In genomic region chr11:67272327-67273259, GRCh38 we compare ENCODE assay signal across 8 cellular contexts. TPM values are rescaled to one million over a fixed set of nuclear protein-coding genes. Genes with fewer than 3 reads are reported as not detected.
DNase-seq lines count a peak whose midpoint lies in the region; ATAC-seq and TF ChIP-seq lines count a peak whose summit lies in the region.

No MANE protein-coding gene starts in this region.

- peak; percentile 29 for TF ChIP-seq POLR2A in NB4 (IDR thresholded peaks at IDR 0.05; ENCODE audit: extremely low read depth, insufficient read length)

- TF ChIP-seq CTCF in NB4 (IDR thresholded peaks at IDR 0.05; ENCODE audit: low read depth, low read length) (no peak), neutrophil (IDR thresholded peaks at IDR 0.05) (no peak)

- H3K27me3 ChIP-seq in neutrophil = no peaks in the 10 kb centered on the region

- H3K9me3 ChIP-seq in neutrophil = no peaks in the 10 kb centered on the region

- H3K4me1 ChIP-seq in neutrophil (ENCODE audit: control insufficient read depth in 1 of 2, insufficient read depth in 1 of 2, low read depth in 1 of 2, low read length in 1 of 2) = peaks cover 96 to 99% of the 10 kb centered on the region in 2 experiments

- no peak for ATAC-seq in HG02884 (IDR thresholded peaks at IDR 0.05; ENCODE audit: unreplicated experiment)

- DNase-seq in CD1c-positive myeloid dendritic cell (ENCODE audit: extremely low spot score) (peak; percentile 58), NB4 (ENCODE audit: low read depth) (peak; percentile 65), cerebellum (ENCODE audit: low spot score) (peak; percentile 44), NCI-H748 (lab: John Stamatoyannopoulos, UW; ENCODE audit: unreplicated experiment) (no peak), UCSD-AML1 (lab: John Stamatoyannopoulos, UW; ENCODE audit: unreplicated experiment) (no peak), midbrain (lab: John Stamatoyannopoulos, UW) (no peak)

- peak overlapping the region; percentile 99 for H3K27ac ChIP-seq in neutrophil

- H3K4me3 ChIP-seq in NB4 (ENCODE audit: low read depth, low read length) = peak overlapping the region; percentile 89
- peak overlapping the region; percentile 95 to 97 for H3K4me3 ChIP-seq in neutrophil (ENCODE audit: low read depth in 1 of 2, low read length in 1 of 2)

- peaks cover 34% of the 10 kb centered on the region for H3K36me3 ChIP-seq in neutrophil

RNA-seq across cellular contexts. Expression of gene GRK2, which starts 6.3 kb away (rescaled TPM):
- 32.6 TPM for total RNA-seq in cerebellum

RNA-seq across cellular contexts. Expression of gene ANKRD13D, which starts 16.5 kb away (rescaled TPM):
- total RNA-seq in cerebellum = 31.1 TPM

RNA-seq across cellular contexts. Expression of gene SSH3, which starts 30.7 kb away (rescaled TPM):
- 3.4 TPM for total RNA-seq in cerebellum

Comparison
In these comparisons a context has a peak if more than half of its experiments do, and no peak if none do; other contexts are left out.
1. DNase-seq: peak in CD1c-positive myeloid dendritic cell (single experiment), NB4 (single experiment) and cerebellum (single experiment); none in NCI-H748 (single experiment), UCSD-AML1 (single experiment) and midbrain (single experiment).